Comparison of ENCODE assay signal across 7 cellular contexts in genomic region chr1:24501371-24502167, GRCh38. TPM values are rescaled to one million over a fixed set of nuclear protein-coding genes. Genes with fewer than 3 reads are reported as not detected.
DNase-seq lines count a peak whose midpoint lies in the region; ATAC-seq and TF ChIP-seq lines count a peak whose summit lies in the region.

No MANE protein-coding gene starts in this region.

- intact Hi-C loops in activated T-helper 1 cell treated with anti-CD3 and anti-CD28 coated beads, Interleukin-12 subunit alpha, Interleukin-12 subunit beta, Interleukin-2, Interleukin-4 antibody, amounts not matched to agents 30 ng/mL and 10 ng/mL and 1 ng/mL, durations not matched to agents 14 hours and 24 hours and 36 hours (cut with micrococcal nuclease): loop anchor here (1.0 to 10.0 kb wide), 8 partner anchors 13 to 743 kb away; partner anchors contain the start of genes CLIC4, NIPAL3, PNRC2 and RSRP1

- H3K9me2 ChIP-seq in MM.1S (replicated peaks; ENCODE audit: insufficient read depth, low read length): no peaks in the 10 kb centered on the region

- H3K27ac Mint-ChIP-seq in activated T-helper 1 cell treated with anti-CD3 and anti-CD28 coated beads, Interleukin-12 subunit alpha, Interleukin-12 subunit beta, Interleukin-2, Interleukin-4 antibody, amounts not matched to agents 30 ng/mL and 10 ng/mL and 1 ng/mL, durations not matched to agents 14 hours and 24 hours and 36 hours: peak overlapping the region; percentile 93
- peak overlapping the region; percentile 71 for H3K27ac Mint-ChIP-seq in stimulated activated memory B cell treated with anti-CD40 and anti-IgM and Interleukin-4, amounts not matched to agents 10 μg/mL and 1 μg/mL and 100 μg/mL, for 72 hours

- peaks cover 16% of the 10 kb centered on the region for H3K4me1 ChIP-seq in MM.1S (ENCODE audit: low read length)

- H3K4me3 ChIP-seq in MM.1S (ENCODE audit: low read length) (peak overlapping the region; percentile 83), iPS-11a (ENCODE audit: low read depth, low read length) (peak overlapping the region; percentile 81)

- TF ChIP-seq CTCF in GM10266 (IDR thresholded peaks at IDR 0.05; ENCODE audit: control insufficient read depth, insufficient read depth, low read depth, missing control alignments): no peak
- no peak for TF ChIP-seq CTCF in MM.1S (IDR thresholded peaks at IDR 0.05; ENCODE audit: low read length)

- H3K4me2 ChIP-seq in MM.1S (ENCODE audit: low read depth, low read length): peak overlapping the region; percentile 89

- no peaks in the 10 kb centered on the region for H3K36me3 ChIP-seq in MM.1S (replicated peaks; ENCODE audit: insufficient read depth, low read length)

- ATAC-seq in stimulated activated memory B cell treated with anti-CD40 and anti-IgM and Interleukin-4, amounts not matched to agents 10 μg/mL and 1 μg/mL and 100 μg/mL, for 72 hours: no peak
- ATAC-seq in HG02623 (IDR thresholded peaks at IDR 0.05; ENCODE audit: unreplicated experiment) (no peak), GM19463 (IDR thresholded peaks at IDR 0.05; ENCODE audit: unreplicated experiment) (no peak)

- peaks cover 19% of the 10 kb centered on the region for H3F3A ChIP-seq in MM.1S (ENCODE audit: insufficient read depth, low read length)

- no peaks in the 10 kb centered on the region for H3K9me3 ChIP-seq in MM.1S (replicated peaks; ENCODE audit: insufficient read depth, low read length)

- H3K4me1 Mint-ChIP-seq in activated T-helper 1 cell treated with anti-CD3 and anti-CD28 coated beads, Interleukin-12 subunit alpha, Interleukin-12 subunit beta, Interleukin-2, Interleukin-4 antibody, amounts not matched to agents 30 ng/mL and 10 ng/mL and 1 ng/mL, durations not matched to agents 14 hours and 24 hours and 36 hours (ENCODE audit: low read depth): peaks cover 53% of the 10 kb centered on the region
- H3K4me1 Mint-ChIP-seq in stimulated activated memory B cell treated with anti-CD40 and anti-IgM and Interleukin-4, amounts not matched to agents 10 μg/mL and 1 μg/mL and 100 μg/mL, for 72 hours: peaks cover 46% of the 10 kb centered on the region

- no peaks in the 10 kb centered on the region for H3K9me3 Mint-ChIP-seq in activated T-helper 1 cell treated with anti-CD3 and anti-CD28 coated beads, Interleukin-12 subunit alpha, Interleukin-12 subunit beta, Interleukin-2, Interleukin-4 antibody, amounts not matched to agents 30 ng/mL and 10 ng/mL and 1 ng/mL, durations not matched to agents 14 hours and 24 hours and 36 hours
- H3K9me3 Mint-ChIP-seq in stimulated activated memory B cell treated with anti-CD40 and anti-IgM and Interleukin-4, amounts not matched to agents 10 μg/mL and 1 μg/mL and 100 μg/mL, for 72 hours: no peaks in the 10 kb centered on the region

- H2AFZ ChIP-seq in MM.1S (ENCODE audit: low read length): peak overlapping the region; percentile 94

- H3K4me3 Mint-ChIP-seq in activated T-helper 1 cell treated with anti-CD3 and anti-CD28 coated beads, Interleukin-12 subunit alpha, Interleukin-12 subunit beta, Interleukin-2, Interleukin-4 antibody, amounts not matched to agents 30 ng/mL and 10 ng/mL and 1 ng/mL, durations not matched to agents 14 hours and 24 hours and 36 hours: peak overlapping the region; percentile 86
- peak overlapping the region; percentile 77 for H3K4me3 Mint-ChIP-seq in stimulated activated memory B cell treated with anti-CD40 and anti-IgM and Interleukin-4, amounts not matched to agents 10 μg/mL and 1 μg/mL and 100 μg/mL, for 72 hours

- H3K79me2 ChIP-seq in MM.1S (ENCODE audit: low read length): no peaks in the 10 kb centered on the region

- H3K36me3 Mint-ChIP-seq in activated T-helper 1 cell treated with anti-CD3 and anti-CD28 coated beads, Interleukin-12 subunit alpha, Interleukin-12 subunit beta, Interleukin-2, Interleukin-4 antibody, amounts not matched to agents 30 ng/mL and 10 ng/mL and 1 ng/mL, durations not matched to agents 14 hours and 24 hours and 36 hours (ENCODE audit: low read depth): no peaks in the 10 kb centered on the region
- no peaks in the 10 kb centered on the region for H3K36me3 Mint-ChIP-seq in stimulated activated memory B cell treated with anti-CD40 and anti-IgM and Interleukin-4, amounts not matched to agents 10 μg/mL and 1 μg/mL and 100 μg/mL, for 72 hours

- peak; percentile 72 for DNase-seq in GM10266 (ENCODE audit: extremely low spot score)
- peak; percentile 76 for DNase-seq in MM.1S
- peak; percentile 48 for DNase-seq in activated T-helper 1 cell treated with anti-CD3 and anti-CD28 coated beads, Interleukin-12 subunit alpha, Interleukin-12 subunit beta, Interleukin-2, Interleukin-4 antibody, amounts not matched to agents 30 ng/mL and 10 ng/mL and 1 ng/mL, durations not matched to agents 14 hours and 24 hours and 36 hours (ENCODE audit: low spot score)

- peaks cover 6% of the 10 kb centered on the region for H3K27me3 Mint-ChIP-seq in activated T-helper 1 cell treated with anti-CD3 and anti-CD28 coated beads, Interleukin-12 subunit alpha, Interleukin-12 subunit beta, Interleukin-2, Interleukin-4 antibody, amounts not matched to agents 30 ng/mL and 10 ng/mL and 1 ng/mL, durations not matched to agents 14 hours and 24 hours and 36 hours (ENCODE audit: insufficient read depth)
- H3K27me3 Mint-ChIP-seq in stimulated activated memory B cell treated with anti-CD40 and anti-IgM and Interleukin-4, amounts not matched to agents 10 μg/mL and 1 μg/mL and 100 μg/mL, for 72 hours: no peaks in the 10 kb centered on the region

- peak overlapping the region; percentile 87 for H3K9ac ChIP-seq in MM.1S (ENCODE audit: low read length)

- H3K27me3 ChIP-seq in MM.1S (replicated peaks; ENCODE audit: insufficient read depth, low read length): no peaks in the 10 kb centered on the region

- peak overlapping the region; percentile 75; the same call in 1 of the 2 replicates for H3K27ac ChIP-seq in MM.1S (ENCODE audit: low read length)

- H4K20me1 ChIP-seq in MM.1S (ENCODE audit: insufficient read depth, low read length): no peaks in the 10 kb centered on the region

RNA-seq across cellular contexts. Expression of gene RCAN3, which starts 1.1 kb away (rescaled TPM):
- 26.5 and 26.8 TPM in 2 replicates for total RNA-seq in activated T-helper 1 cell treated with anti-CD3 and anti-CD28 coated beads, Interleukin-12 subunit alpha, Interleukin-12 subunit beta, Interleukin-2, Interleukin-4 antibody, amounts not matched to agents 30 ng/mL and 10 ng/mL and 1 ng/mL, durations not matched to agents 14 hours and 24 hours and 36 hours

RNA-seq across cellular contexts. Expression of gene NCMAP, which starts 54.3 kb away (rescaled TPM):
- total RNA-seq in activated T-helper 1 cell treated with anti-CD3 and anti-CD28 coated beads, Interleukin-12 subunit alpha, Interleukin-12 subunit beta, Interleukin-2, Interleukin-4 antibody, amounts not matched to agents 30 ng/mL and 10 ng/mL and 1 ng/mL, durations not matched to agents 14 hours and 24 hours and 36 hours: not detected in 2 replicates
